Comparison of ENCODE assay signal across 11 cellular contexts in the genomic region with DNA sequence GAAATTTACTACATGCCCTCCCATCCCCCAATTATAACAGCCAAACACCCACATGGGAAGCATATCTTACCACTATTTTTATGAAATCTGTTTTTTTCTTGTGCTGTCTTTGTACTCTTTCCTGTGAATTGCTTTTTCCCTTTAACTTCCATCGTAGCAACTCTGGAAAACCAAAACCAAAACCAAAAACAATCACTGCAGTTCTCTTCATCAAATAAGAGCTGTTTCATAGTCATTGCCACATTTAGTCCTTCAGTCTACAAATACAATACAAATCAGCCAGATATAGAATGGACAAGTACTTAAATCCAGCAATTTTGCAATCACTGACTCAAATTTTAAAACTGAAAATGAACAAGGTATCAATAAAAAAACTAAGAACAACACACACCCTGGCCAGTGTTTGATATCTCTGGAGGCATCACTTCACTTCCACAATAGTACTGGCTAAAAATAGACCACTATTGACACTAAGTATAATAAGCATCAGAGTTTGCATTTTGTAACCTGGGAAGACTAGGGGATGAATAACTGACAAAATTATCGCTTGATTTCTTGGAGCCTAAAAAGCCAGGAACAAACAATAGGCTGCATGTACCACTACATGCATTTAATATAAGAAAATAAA. TPM values are rescaled to one million over a fixed set of nuclear protein-coding genes. Genes with fewer than 3 reads are reported as not detected.
A peak's percentile ranks its signal among the peaks of the same experiment; 100 is the strongest.
DNase-seq lines count a peak whose midpoint lies in the region; ATAC-seq and TF ChIP-seq lines count a peak whose summit lies in the region.
"Had no signal": no experiment of that assay in that cellular context is flagged by ENCODE, and none has a peak within 500 bp of the region (broad histone marks: within the 10 kb centered on the region; RNA-seq: fewer than 3 reads in every experiment).

No MANE protein-coding gene starts in this region.

- peak overlapping the region; percentile 62 to 65 for H3K27ac ChIP-seq in breast epithelium
- H3K27ac ChIP-seq: C4-2B had no signal

- H3K9me3 ChIP-seq in breast epithelium (no peaks in the 10 kb centered on the region), BE2C (no peaks in the 10 kb centered on the region)
- H3K9me3 ChIP-seq: Peyer's patch had no signal

- H3K27ac Mint-ChIP-seq in activated CD8-positive, alpha-beta memory T cell treated with anti-CD3 and anti-CD28 coated beads, Interleukin-2, amount 10 ng/mL, durations not matched to agents 7 days and 5 days, result peak overlapping the region; percentile 65
- H3K27ac Mint-ChIP-seq in type B pancreatic cell, result peak overlapping the region; percentile 2
- H3K27ac Mint-ChIP-seq in activated naive CD4-positive, alpha-beta T cell treated with anti-CD3 and anti-CD28 coated beads, Interleukin-2, amount 50 U/mL, for 72 hours, result no peak overlapping the region

- intact Hi-C loops in breast epithelium (cut with DNase I; ENCODE audit: low total_unique reads), result no loop called here

- no peaks in the 10 kb centered on the region for H3K27me3 Mint-ChIP-seq in activated CD8-positive, alpha-beta memory T cell treated with anti-CD3 and anti-CD28 coated beads, Interleukin-2, amount 10 ng/mL, durations not matched to agents 7 days and 5 days
- no peaks in the 10 kb centered on the region for H3K27me3 Mint-ChIP-seq in type B pancreatic cell

- H3K36me3 ChIP-seq in breast epithelium, result no peaks in the 10 kb centered on the region
- peaks cover 42% of the 10 kb centered on the region for H3K36me3 ChIP-seq in BE2C

- TF ChIP-seq POLR2A in breast epithelium (IDR thresholded peaks at IDR 0.05), result no peak

- H3K36me3 Mint-ChIP-seq in activated CD8-positive, alpha-beta memory T cell treated with anti-CD3 and anti-CD28 coated beads, Interleukin-2, amount 10 ng/mL, durations not matched to agents 7 days and 5 days, result peaks cover 32% of the 10 kb centered on the region
- peaks cover 7% of the 10 kb centered on the region for H3K36me3 Mint-ChIP-seq in type B pancreatic cell
- peaks cover 6 to 20% of the 10 kb centered on the region in 2 donors for H3K36me3 Mint-ChIP-seq in activated naive CD4-positive, alpha-beta T cell treated with anti-CD3 and anti-CD28 coated beads, Interleukin-2, amount 50 U/mL, for 72 hours

- ATAC-seq in activated CD8-positive, alpha-beta memory T cell treated with anti-CD3 and anti-CD28 coated beads, Interleukin-2, amount 10 ng/mL, durations not matched to agents 7 days and 5 days, result no peak
- ATAC-seq in activated naive CD4-positive, alpha-beta T cell treated with anti-CD3 and anti-CD28 coated beads, Interleukin-2, amount 50 U/mL, for 72 hours, result no peak
- ATAC-seq: K562 had no signal

- no peak for DNase-seq in activated CD8-positive, alpha-beta memory T cell treated with anti-CD3 and anti-CD28 coated beads, Interleukin-2, amount 10 ng/mL, durations not matched to agents 7 days and 5 days
- DNase-seq in activated CD8-positive, alpha-beta memory T cell treated with anti-CD3 and anti-CD28 coated beads, Interleukin-2, amount 50 U/mL, for 4 hours, result no peak
- DNase-seq in breast epithelium (ENCODE audit: low spot score in 2 of 2) (no peak), medulla oblongata (ENCODE audit: extremely low spot score) (peak; percentile 38), type B pancreatic cell (ENCODE audit: extremely low spot score, unreplicated experiment) (no peak), BE2C (no peak), NCI-H1436 treated with DMSO at 0.1 percent for 48 hours (lab: John Stamatoyannopoulos, UW) (no peak)
- no peak for DNase-seq in activated naive CD4-positive, alpha-beta T cell treated with anti-CD3 and anti-CD28 coated beads, Interleukin-2, amount 50 U/mL, for 72 hours (ENCODE audit: low spot score in 2 of 2)
- DNase-seq: Peyer's patch had no signal

- H3K4me1 ChIP-seq in breast epithelium (peaks cover 0 to 33% of the 10 kb centered on the region in 2 donors), BE2C (no peaks in the 10 kb centered on the region)

- H3K4me3 Mint-ChIP-seq in activated CD8-positive, alpha-beta memory T cell treated with anti-CD3 and anti-CD28 coated beads, Interleukin-2, amount 10 ng/mL, durations not matched to agents 7 days and 5 days, result peak overlapping the region; percentile 6
- no peak overlapping the region for H3K4me3 Mint-ChIP-seq in type B pancreatic cell

- no peak for TF ChIP-seq CTCF in breast epithelium (IDR thresholded peaks at IDR 0.05)
- TF ChIP-seq CTCF in type B pancreatic cell (conservative IDR thresholded peaks at IDR 0.05), result no peak
- no peak for TF ChIP-seq CTCF in BE2C (IDR thresholded peaks at IDR 0.05; ENCODE audit: low read depth, low read length)

- peak overlapping the region; percentile 14 to 49 (median 29) for H3K4me3 ChIP-seq in breast epithelium
- no peak overlapping the region for H3K4me3 ChIP-seq in BE2C (ENCODE audit: low read depth, low read length)
- H3K4me3 ChIP-seq: K562 had no signal

- peaks cover 21% of the 10 kb centered on the region for H3K4me1 Mint-ChIP-seq in activated CD8-positive, alpha-beta memory T cell treated with anti-CD3 and anti-CD28 coated beads, Interleukin-2, amount 10 ng/mL, durations not matched to agents 7 days and 5 days
- peaks cover 10% of the 10 kb centered on the region for H3K4me1 Mint-ChIP-seq in type B pancreatic cell (ENCODE audit: unreplicated experiment)

- no peaks in the 10 kb centered on the region for H3K27me3 ChIP-seq in breast epithelium
- no peaks in the 10 kb centered on the region for H3K27me3 ChIP-seq in BE2C
- H3K27me3 ChIP-seq: Peyer's patch had no signal

- CTCF ChIA-PET in activated CD8-positive, alpha-beta memory T cell treated with anti-CD3 and anti-CD28 coated beads, Interleukin-2, amount 10 ng/mL, durations not matched to agents 7 days and 5 days (lab: Charles Lee), result interaction anchor here (1.0 kb wide), 1 partner anchor 19 kb away, joined by 3 read pairs; no protein-coding TSS in a partner anchor

- no peaks in the 10 kb centered on the region for H3K9me3 Mint-ChIP-seq in activated CD8-positive, alpha-beta memory T cell treated with anti-CD3 and anti-CD28 coated beads, Interleukin-2, amount 10 ng/mL, durations not matched to agents 7 days and 5 days (ENCODE audit: low read depth)
- H3K9me3 Mint-ChIP-seq in type B pancreatic cell, result no peaks in the 10 kb centered on the region
- no peaks in the 10 kb centered on the region for H3K9me3 Mint-ChIP-seq in activated naive CD4-positive, alpha-beta T cell treated with anti-CD3 and anti-CD28 coated beads, Interleukin-2, amount 50 U/mL, for 72 hours

RNA-seq across cellular contexts. Expression of gene PUM3, which starts 5.4 kb away (rescaled TPM):
- 10 to 100 TPM; 63.5 to 82.6 TPM for total RNA-seq in activated CD8-positive, alpha-beta memory T cell treated with anti-CD3 and anti-CD28 coated beads, Interleukin-2, amount 10 ng/mL, durations not matched to agents 7 days and 5 days
- total RNA-seq in breast epithelium (10 to 100 TPM; 25.1 to 58.0 (median 54.4) TPM), type B pancreatic cell (ENCODE audit: low replicate concordance) (49.9 and 54.4 TPM in 2 replicates)
- polyA plus RNA-seq in BE2C (2012; ENCODE audit: insufficient read depth, insufficient read length, low read depth), result 32.9 TPM
- total RNA-seq in activated naive CD4-positive, alpha-beta T cell treated with anti-CD3 and anti-CD28 coated beads, Interleukin-2, amount 50 U/mL, for 72 hours, result 10 to 100 TPM; 75.3 to 78.0 TPM

Comparison
In these comparisons a context has a peak if more than half of its experiments do, and no peak if none do; other contexts are left out.
1. H3K27ac Mint-ChIP-seq: peak in activated CD8-positive, alpha-beta memory T cell treated with anti-CD3 and anti-CD28 coated beads, Interleukin-2, amount 10 ng/mL, durations not matched to agents 7 days and 5 days (single experiment) and type B pancreatic cell (single experiment); none in activated naive CD4-positive, alpha-beta T cell treated with anti-CD3 and anti-CD28 coated beads, Interleukin-2, amount 50 U/mL, for 72 hours (0 of 2).